Comparison of ENCODE assay signal across 8 cellular contexts in genomic region chr17:31508310-31509094, GRCh38.
DNase-seq lines count a peak whose midpoint lies in the region; ATAC-seq and TF ChIP-seq lines count a peak whose summit lies in the region.

No MANE protein-coding gene starts in this region.

- H3K27me3 Mint-ChIP-seq in T-helper 1 cell treated with Interleukin-12 subunit alpha and Interleukin-12 subunit beta and Interleukin-4 antibody, amounts not matched to agents 30 μg/mL and 1 μg/mL, for 36 hours (ENCODE audit: low read depth) = no peaks in the 10 kb centered on the region
- no peaks in the 10 kb centered on the region for H3K27me3 Mint-ChIP-seq in naive B cell

- peak overlapping the region; percentile 72 for H3K4me3 Mint-ChIP-seq in T-helper 1 cell treated with Interleukin-12 subunit alpha and Interleukin-12 subunit beta and Interleukin-4 antibody, amounts not matched to agents 30 μg/mL and 1 μg/mL, for 36 hours
- peak overlapping the region; percentile 81 to 98 (median 94) for H3K4me3 Mint-ChIP-seq in naive B cell

- H3K4me1 Mint-ChIP-seq in T-helper 1 cell treated with Interleukin-12 subunit alpha and Interleukin-12 subunit beta and Interleukin-4 antibody, amounts not matched to agents 30 μg/mL and 1 μg/mL, for 36 hours (ENCODE audit: low read depth) = peaks cover 34% of the 10 kb centered on the region
- peaks cover 44 to 74% (median 67%) of the 10 kb centered on the region in 3 donors for H3K4me1 Mint-ChIP-seq in naive B cell

- H3K27ac Mint-ChIP-seq in T-helper 1 cell treated with Interleukin-12 subunit alpha and Interleukin-12 subunit beta and Interleukin-4 antibody, amounts not matched to agents 30 μg/mL and 1 μg/mL, for 36 hours = peak overlapping the region; percentile 99
- peak overlapping the region; percentile 85 to 98 (median 95) for H3K27ac Mint-ChIP-seq in naive B cell

- no peaks in the 10 kb centered on the region for H3K9me3 Mint-ChIP-seq in T-helper 1 cell treated with Interleukin-12 subunit alpha and Interleukin-12 subunit beta and Interleukin-4 antibody, amounts not matched to agents 30 μg/mL and 1 μg/mL, for 36 hours
- no peaks in the 10 kb centered on the region for H3K9me3 Mint-ChIP-seq in naive B cell

- H3K4me3 ChIP-seq in astrocyte of the spinal cord (ENCODE audit: low read depth, low read length) = no peak overlapping the region

- peak; percentile 33 for TF ChIP-seq CTCF in astrocyte of the spinal cord (IDR thresholded peaks at IDR 0.05; ENCODE audit: low read depth, low read length)

- no peak for DNase-seq in astrocyte of the spinal cord (ENCODE audit: low read depth, low spot score)
- DNase-seq in naive B cell = peak; percentile 64
- no peak for DNase-seq in medulla oblongata (ENCODE audit: extremely low spot score)
- no peak for DNase-seq in NCI-H526 treated with DMSO at 0.1 percent for 48 hours (lab: John Stamatoyannopoulos, UW)
- DNase-seq in AG08396 (ENCODE audit: low spot score) = no peak

- no peaks in the 10 kb centered on the region for H3K36me3 Mint-ChIP-seq in T-helper 1 cell treated with Interleukin-12 subunit alpha and Interleukin-12 subunit beta and Interleukin-4 antibody, amounts not matched to agents 30 μg/mL and 1 μg/mL, for 36 hours (ENCODE audit: low read depth)
- no peaks in the 10 kb centered on the region for H3K36me3 Mint-ChIP-seq in naive B cell

- ATAC-seq in GM18909 (IDR thresholded peaks at IDR 0.05; ENCODE audit: poor library complexity, unreplicated experiment) (peak; percentile 76), HG02852 (IDR thresholded peaks at IDR 0.05; ENCODE audit: unreplicated experiment) (peak; percentile 76), naive B cell (ENCODE audit: low read depth in 2 of 2) (peak; percentile 81 to 83)

- in situ Hi-C loops in astrocyte of the spinal cord (cut with HindIII; ENCODE audit: low sequenced_read_pairs) = no loop called here
